Comparison of ENCODE assay signal across 1 cellular context in genomic region chr2:43885233-43885632, GRCh38.
TF ChIP-seq lines count a peak whose summit lies in the region.

No MANE protein-coding gene starts in this region.

TF ChIP-seq in HepG2, 621 proteins besides CTCF, POLR2A, EP300 and RAD21:
- TF ChIP-seq ZBTB38 (CRISPR knock-in tag; IDR thresholded peaks at IDR 0.05) (0 out of 2 replicates have a peak, but pooled peaks have one; percentile 49), POLR2G (IDR thresholded peaks at IDR 0.05; ENCODE audit: low read depth, low read length) (peak; percentile 30; the same call in 1 of the 2 replicates), RBM22 (optimal IDR thresholded peaks at IDR 0.05; ENCODE audit: low read length) (peak; percentile 94), NR1H2 (CRISPR knock-in tag; IDR thresholded peaks at IDR 0.05; ENCODE audit: borderline replicate concordance, low read depth) (no peak), DNMT3B (CRISPR knock-in tag; conservative IDR thresholded peaks at IDR 0.05) (no peak), POLR2AphosphoS2 (IDR thresholded peaks at IDR 0.05; ENCODE audit: low read depth, low read length) (no peak), ZNF704 (CRISPR knock-in tag; IDR thresholded peaks at IDR 0.05; ENCODE audit: borderline replicate concordance) (no peak), AGO2 (optimal IDR thresholded peaks at IDR 0.05; ENCODE audit: low read depth, low read length) (peak; percentile 54)
